ENCODE assay signal across 26 cellular contexts in the genomic region with DNA sequence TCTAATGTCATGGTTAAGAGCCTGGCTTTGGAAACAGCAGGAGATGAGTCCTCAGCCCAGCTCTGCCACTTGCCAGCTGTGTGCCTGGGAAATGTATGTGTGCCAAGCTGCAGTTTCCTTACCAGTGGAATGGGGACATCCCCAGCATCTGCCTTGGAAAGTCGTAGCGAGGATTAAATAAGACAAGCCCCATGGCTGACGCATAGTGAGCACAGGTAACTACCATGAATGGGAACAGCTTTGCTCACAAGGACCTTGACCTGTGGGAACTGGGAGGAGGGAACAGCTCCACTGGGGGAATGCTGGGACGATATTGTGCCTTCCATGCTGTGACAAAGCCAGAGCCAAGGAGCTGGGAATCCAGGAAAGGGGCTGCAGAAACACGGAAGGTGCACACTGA. TPM values are rescaled to one million over a fixed set of nuclear protein-coding genes. Genes with fewer than 3 reads are reported as not detected.
"Had no signal": no experiment of that assay in that cellular context is flagged by ENCODE, and none has a peak within 500 bp of the region (broad histone marks: within the 10 kb centered on the region; RNA-seq: fewer than 3 reads in every experiment).

No MANE protein-coding gene starts in this region.

- H3K4me3 ChIP-seq: K562 had no signal

- DNase-seq: activated CD4-positive, alpha-beta T cell treated with anti-CD3 and anti-CD28 coated beads for 48 hours; activated CD4-positive, alpha-beta T cell treated with anti-CD3 and anti-CD28 coated beads, Interleukin-2, amount 50 U/mL, for 48 hours; activated CD4-positive, CD25-positive, alpha-beta regulatory T cell treated with anti-CD3 and anti-CD28 coated beads, Interleukin-2, amount 50 U/mL, for 72 hours; activated CD8-positive, alpha-beta memory T cell treated with anti-CD3 and anti-CD28 coated beads, Interleukin-2, amount 10 ng/mL, durations not matched to agents 7 days and 5 days; activated effector memory CD4-positive, alpha-beta T cell treated with Interleukin-2 at 50 U/mL for 16 hours; activated naive CD4-positive, alpha-beta T cell treated with Interleukin-2 at 50 U/mL for 16 hours; activated naive CD8-positive, alpha-beta T cell treated with anti-CD3 and anti-CD28 coated beads for 36 hours; activated T-cell treated with anti-CD3 and anti-CD28 coated beads, Interleukin-2, amount 50 U/mL, for 24 hours; caudate nucleus; Karpas-422; MM.1S; NCI-H1105; NCI-H1436; NCI-H187; NCI-H2081; NCI-H345; NCI-H510A; NCI-H748 treated with DMSO at 0.1 percent for 48 hours; SIG-M5; T-helper 17 cell; T-helper 9 cell had no signal

- ATAC-seq: activated CD8-positive, alpha-beta memory T cell treated with anti-CD3 and anti-CD28 coated beads, Interleukin-2, amount 10 ng/mL, durations not matched to agents 7 days and 5 days; K562; T-helper 17 cell; WTC11 had no signal

RNA-seq across cellular contexts. Expression of a gene that starts 2.6 kb away (rescaled TPM):
- total RNA-seq: activated T-helper 1 cell treated with anti-CD3 and anti-CD28 coated beads, Interleukin-12 subunit alpha, Interleukin-12 subunit beta, Interleukin-2, Interleukin-4 antibody, amounts not matched to agents 30 ng/mL and 10 ng/mL and 1 ng/mL, durations not matched to agents 14 hours and 24 hours and 36 hours; K562; OCI-LY7; RPMI7951 had no signal

RNA-seq across cellular contexts. Expression of a gene that starts 24.9 kb away (rescaled TPM):
- total RNA-seq: K562, OCI-LY7, RPMI7951 had no signal
